Comparison of ENCODE assay signal across 8 cellular contexts in genomic region chr5:159412284-159413046, GRCh38.
DNase-seq lines count a peak whose midpoint lies in the region; ATAC-seq lines count a peak whose summit lies in the region.

No MANE protein-coding gene starts in this region.

- peak overlapping the region; percentile 30 for H3K27ac Mint-ChIP-seq in activated CD4-positive, alpha-beta memory T cell treated with anti-CD3 and anti-CD28 coated beads for 36 hours

- H2BK120ac ChIP-seq in trophoblast cell (ENCODE audit: insufficient read depth, low read length, poor library complexity), result no peak overlapping the region

- H3K27ac ChIP-seq in trophoblast cell (ENCODE audit: low read depth, low read length), result no peak overlapping the region

- WGBS in trophoblast cell (ENCODE audit: extremely low coverage, insufficient coverage, insufficient read length), result no CpG with 5 or more reads among the region's 6 CpGs

- H2BK5ac ChIP-seq in trophoblast cell (ENCODE audit: low read depth, low read length, poor library complexity), result no peak overlapping the region

- H2BK12ac ChIP-seq in trophoblast cell (ENCODE audit: low read length), result no peak overlapping the region

- intact Hi-C loops in activated CD4-positive, alpha-beta memory T cell treated with anti-CD3 and anti-CD28 coated beads for 36 hours (cut with micrococcal nuclease), result loop anchor here (1.0 to 5.0 kb wide), 3 partner anchors 46 to 365 kb away; no protein-coding TSS in a partner anchor

- H2AK5ac ChIP-seq in trophoblast cell (ENCODE audit: low read length), result no peak overlapping the region

- peaks cover 8% of the 10 kb centered on the region for H3K27me3 Mint-ChIP-seq in activated CD4-positive, alpha-beta memory T cell treated with anti-CD3 and anti-CD28 coated beads for 36 hours

- no peaks in the 10 kb centered on the region for H3K9me3 ChIP-seq in trophoblast cell (ENCODE audit: insufficient read depth, low read depth, low read length)

- H3K4ac ChIP-seq in trophoblast cell (ENCODE audit: low read depth, low read length), result no peak overlapping the region

- no peaks in the 10 kb centered on the region for H3K9me3 Mint-ChIP-seq in activated CD4-positive, alpha-beta memory T cell treated with anti-CD3 and anti-CD28 coated beads for 36 hours

- H3K14ac ChIP-seq in trophoblast cell (ENCODE audit: low read length), result no peak overlapping the region

- H3K23ac ChIP-seq in trophoblast cell (ENCODE audit: low read length), result no peak overlapping the region

- ATAC-seq in GM21390 (IDR thresholded peaks at IDR 0.05; ENCODE audit: unreplicated experiment) (peak; percentile 56), HG03571 (IDR thresholded peaks at IDR 0.05; ENCODE audit: unreplicated experiment) (peak; percentile 68)

- H3K36me3 Mint-ChIP-seq in activated CD4-positive, alpha-beta memory T cell treated with anti-CD3 and anti-CD28 coated beads for 36 hours, result no peaks in the 10 kb centered on the region

- CTCF ChIA-PET in activated CD4-positive, alpha-beta memory T cell treated with anti-CD3 and anti-CD28 coated beads for 36 hours (lab: Charles Lee), result interaction anchor here (1.1 to 2.4 kb wide), 7 partner anchors 15 to 575 kb away, joined by 3 to 9 read pairs (median 4); no protein-coding TSS in a partner anchor

- H3K4me3 Mint-ChIP-seq in activated CD4-positive, alpha-beta memory T cell treated with anti-CD3 and anti-CD28 coated beads for 36 hours, result no peak overlapping the region

- H4K91ac ChIP-seq in trophoblast cell (ENCODE audit: low read depth, low read length), result no peak overlapping the region

- no peaks in the 10 kb centered on the region for H3K79me1 ChIP-seq in trophoblast cell (ENCODE audit: low read length)

- no peaks in the 10 kb centered on the region for H3K27me3 ChIP-seq in trophoblast cell (ENCODE audit: insufficient read depth, low read length)

- no peak overlapping the region for H4K12ac ChIP-seq in trophoblast cell (ENCODE audit: low read depth, low read length)

- H3K18ac ChIP-seq in trophoblast cell (ENCODE audit: low read length), result no peak overlapping the region

- H4K8ac ChIP-seq in trophoblast cell (ENCODE audit: low read depth, low read length), result no peak overlapping the region

- H3K4me2 ChIP-seq in trophoblast cell (ENCODE audit: low read length), result no peak overlapping the region

- H3K4me1 ChIP-seq in trophoblast cell (ENCODE audit: control insufficient read depth in 1 of 2, insufficient read depth in 2 of 2, low read length in 2 of 2), result no peaks in the 10 kb centered on the region

- peak; percentile 84 for DNase-seq in activated CD4-positive, alpha-beta memory T cell treated with anti-CD3 and anti-CD28 coated beads for 36 hours
- peak; percentile 12 for DNase-seq in iPS DF 19.7 (ENCODE audit: low read depth, low spot score)
- DNase-seq in stimulated activated naive CD4-positive, alpha-beta T cell (lab: John Stamatoyannopoulos, UW), result peak; percentile 27 to 85 (median 68)
- DNase-seq in trophoblast cell, result no peak
- no peak for DNase-seq in C1 segment of cervical spinal cord (lab: John Stamatoyannopoulos, UW)
- no peak for DNase-seq in NCI-H748 treated with DMSO at 0.1 percent for 48 hours (lab: John Stamatoyannopoulos, UW)

- no peak overlapping the region for H2AFZ ChIP-seq in trophoblast cell (ENCODE audit: insufficient read depth, low read length, poor library complexity)

- POLR2A ChIA-PET in activated CD4-positive, alpha-beta memory T cell treated with anti-CD3 and anti-CD28 coated beads for 36 hours (lab: Charles Lee), result interaction anchor here (0.6 to 2.4 kb wide), 5 partner anchors 20 to 71 kb away, joined by 3 to 12 read pairs (median 3); no protein-coding TSS in a partner anchor

- no peak overlapping the region for H3K9ac ChIP-seq in trophoblast cell (ENCODE audit: low read length)

- no peak overlapping the region for H3K4me3 ChIP-seq in trophoblast cell (ENCODE audit: low read depth, low read length)

- H3K4me1 Mint-ChIP-seq in activated CD4-positive, alpha-beta memory T cell treated with anti-CD3 and anti-CD28 coated beads for 36 hours (ENCODE audit: low read depth), result peaks cover 53% of the 10 kb centered on the region

- H3K36me3 ChIP-seq in trophoblast cell (ENCODE audit: control insufficient read depth in 1 of 2, insufficient read depth in 2 of 2, low read length in 2 of 2), result no peaks in the 10 kb centered on the region

- no peaks in the 10 kb centered on the region for H3K79me2 ChIP-seq in trophoblast cell (ENCODE audit: control insufficient read depth, insufficient read depth, low read length, poor library complexity)

Comparison
In these comparisons a context has a peak if more than half of its experiments do, and no peak if none do; other contexts are left out.
1. DNase-seq: peak in activated CD4-positive, alpha-beta memory T cell treated with anti-CD3 and anti-CD28 coated beads for 36 hours (single experiment), iPS DF 19.7 (single experiment) and stimulated activated naive CD4-positive, alpha-beta T cell (6 of 6); none in trophoblast cell (0 of 2), C1 segment of cervical spinal cord (0 of 14) and NCI-H748 treated with DMSO at 0.1 percent for 48 hours (single experiment).